ENCODE assay signal across 8 cellular contexts in the genomic region with DNA sequence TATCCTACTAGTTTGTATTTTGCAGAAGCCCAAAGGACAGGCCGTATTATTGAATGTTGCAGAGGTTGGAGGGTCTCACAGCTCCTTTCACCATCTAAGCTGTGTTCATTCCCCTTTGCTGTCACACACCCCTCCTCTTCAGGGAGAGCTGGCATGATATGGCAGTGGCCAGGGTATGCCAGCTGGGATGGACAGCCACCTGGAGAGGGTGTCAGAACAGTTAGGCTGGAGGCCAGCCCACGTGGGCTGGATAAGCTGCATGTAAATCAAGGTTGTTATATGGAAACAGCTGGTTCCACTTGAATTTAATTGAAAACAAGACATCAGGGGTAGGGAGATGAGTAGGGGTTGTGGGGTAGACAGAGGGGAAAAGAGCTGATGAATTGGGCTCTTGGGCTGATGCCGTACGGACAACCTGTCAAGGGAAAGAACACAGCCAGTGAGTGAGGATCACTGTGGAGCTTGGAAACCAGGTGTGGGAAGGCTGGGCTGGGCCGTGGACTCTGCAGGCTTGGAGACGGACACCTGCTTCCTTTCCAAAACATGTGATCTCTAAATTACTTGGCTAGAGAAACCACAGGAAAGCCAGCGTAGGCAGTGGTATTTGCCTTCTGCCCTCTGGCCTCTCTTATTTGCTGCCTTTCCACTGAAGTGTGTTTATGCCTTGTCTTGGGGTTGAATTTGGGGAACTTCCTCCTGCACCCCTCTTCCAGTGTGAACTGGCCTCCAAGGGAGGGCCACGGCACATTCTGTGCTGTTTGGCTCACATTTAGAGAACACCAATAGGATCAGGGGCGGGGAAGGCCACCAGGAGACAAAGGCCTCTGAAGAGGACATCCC.
DNase-seq lines count a peak whose midpoint lies in the region; ATAC-seq and TF ChIP-seq lines count a peak whose summit lies in the region.

No MANE protein-coding gene starts in this region.

- H3K27ac ChIP-seq in heart right ventricle (peak overlapping the region in 2 of 10 donors; percentile 18 to 39), upper lobe of right lung (no peak overlapping the region)

- 46 to 52% methylated on average over 9 of the region's 9 CpGs for WGBS in heart right ventricle, 2 donors

- H3K36me3 ChIP-seq in heart right ventricle (no peaks in the 10 kb centered on the region), upper lobe of right lung (no peaks in the 10 kb centered on the region)

- H3K9me3 ChIP-seq in heart right ventricle (no peaks in the 10 kb centered on the region), upper lobe of right lung (no peaks in the 10 kb centered on the region)

- no peak for DNase-seq in heart right ventricle
- DNase-seq in cardiac septum (ENCODE audit: low spot score), result no peak
- peak; percentile 86 for DNase-seq in NCI-H1105 (lab: John Stamatoyannopoulos, UW)
- peak; percentile 55 for DNase-seq in cerebellar cortex (ENCODE audit: low spot score)
- no peak for DNase-seq in upper lobe of right lung
- no peak for DNase-seq in GM03348 (ENCODE audit: low spot score)
- DNase-seq in stimulated activated naive CD4-positive, alpha-beta T cell (lab: John Stamatoyannopoulos, UW), result no peak
- no peak for DNase-seq in T-helper 1 cell

- intact Hi-C loops in heart right ventricle (cut with DNase I), result no loop called here
- intact Hi-C loops in cardiac septum (cut with DNase I), result no loop called here
- intact Hi-C loops in upper lobe of right lung (cut with DNase I), result no loop called here

- H3K4me1 ChIP-seq in heart right ventricle (peaks cover 5 to 39% (median 27%) of the 10 kb centered on the region in 9 donors), upper lobe of right lung (peaks cover 14% of the 10 kb centered on the region)

- H3K4me3 ChIP-seq in heart right ventricle (no peak overlapping the region), upper lobe of right lung (no peak overlapping the region)

- H3K27me3 ChIP-seq in heart right ventricle, result no peaks in the 10 kb centered on the region
- H3K27me3 ChIP-seq in upper lobe of right lung, result no peaks in the 10 kb centered on the region

- TF ChIP-seq CTCF in heart right ventricle (IDR thresholded peaks at IDR 0.05) (no peak), upper lobe of right lung (IDR thresholded peaks at IDR 0.05) (no peak)

- ATAC-seq in heart right ventricle, result peak in 5 of 8 donors; percentile 6 to 41 (median 28)
- peak; percentile 71 for ATAC-seq in upper lobe of right lung

Comparison
In these comparisons a context has a peak if more than half of its experiments do, and no peak if none do; other contexts are left out.
1. DNase-seq: peak in NCI-H1105 (single experiment) and cerebellar cortex (single experiment); none in heart right ventricle (0 of 2), cardiac septum (single experiment), upper lobe of right lung (single experiment), GM03348 (single experiment), stimulated activated naive CD4-positive, alpha-beta T cell (0 of 6) and T-helper 1 cell (0 of 5).